Comparison of ENCODE assay signal across 8 cellular contexts in the genomic region with DNA sequence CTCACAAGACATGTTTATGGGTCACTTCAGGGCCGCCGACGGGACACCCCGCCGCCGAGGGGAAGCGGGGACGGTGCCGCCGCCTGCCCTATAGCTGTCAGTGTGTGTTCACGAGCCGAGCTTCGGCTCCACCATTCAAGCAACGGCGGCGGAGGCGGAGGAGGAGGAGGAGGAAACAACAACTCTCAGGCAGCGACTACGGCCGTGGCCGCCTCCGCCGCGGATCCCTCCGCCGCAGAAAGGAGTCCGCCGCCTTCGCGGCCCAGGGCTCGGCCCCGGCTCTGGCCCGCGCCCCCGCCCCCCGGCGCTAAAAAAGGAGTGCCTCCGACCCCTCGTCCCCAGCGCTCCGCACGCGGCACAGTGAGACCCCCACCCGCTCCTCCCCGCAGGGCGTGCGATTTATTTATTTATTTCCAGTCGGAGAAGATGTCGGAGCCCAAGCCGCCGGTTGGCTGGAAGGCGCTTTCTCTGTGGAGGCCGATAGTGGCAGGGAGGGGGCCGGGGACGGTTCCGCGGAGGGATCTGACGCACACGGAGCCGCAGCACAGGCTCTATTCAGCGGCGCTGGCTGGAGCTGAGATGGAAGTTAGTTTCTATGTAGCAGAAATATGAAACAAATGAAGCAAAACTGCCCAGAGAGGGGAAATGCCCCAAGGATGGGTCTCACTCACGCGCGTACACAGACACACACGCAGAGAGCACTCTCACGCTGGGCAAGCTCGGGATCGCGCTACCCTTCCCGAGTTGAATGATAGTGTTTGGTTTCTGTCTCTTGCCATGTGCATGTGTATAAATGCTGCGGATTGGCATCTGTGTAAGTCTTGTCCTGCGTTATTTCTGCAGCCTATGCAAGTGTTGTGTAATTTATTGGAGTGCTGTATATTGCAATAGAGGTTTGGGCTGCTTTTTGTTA. TPM values are rescaled to one million over a fixed set of nuclear protein-coding genes. Genes with fewer than 3 reads are reported as not detected.
DNase-seq lines count a peak whose midpoint lies in the region; ATAC-seq and TF ChIP-seq lines count a peak whose summit lies in the region.

A gene (minus strand): TSS at position 198 of the 913 bp plus-strand sequence. CDS start 186 bp downstream, at position 12.

- H2AFZ ChIP-seq in PC-9 = peak within 1 kb of the TSS; percentile 96

- H3K4me3 ChIP-seq in PC-9 (peak within 1 kb of the TSS; percentile 89), mucosa of stomach (ENCODE audit: low read length) (peak within 1 kb of the TSS; percentile 92)

- DNase-seq in DMS53 treated with DMSO at 0.1 percent for 48 hours (lab: John Stamatoyannopoulos, UW; ENCODE audit: unreplicated experiment) (peak; percentile 75), KBM-7 (peak; percentile 97), PC-9 (peak; percentile 71 to 89), erythroblast (lab: John Stamatoyannopoulos, UW) (peak; percentile 97 to 98)
- DNase-seq in activated T-cell treated with anti-CD3 and anti-CD28 coated beads, Interleukin-2, amount 50 U/mL, for 1 hour = peak; percentile 93
- peak; percentile 92 for DNase-seq in stimulated activated CD8-positive, alpha-beta memory T cell treated with anti-CD3 and anti-CD28 coated beads, Interleukin-4, amount 100 ng/mL, for 48 hours

- peak within 1 kb of the TSS; percentile 90 for H3K4me2 ChIP-seq in PC-9

- peak within 1 kb of the TSS; percentile 96 for H3K9ac ChIP-seq in mucosa of stomach (ENCODE audit: low read length)

- H3K27me3 ChIP-seq in PC-9 (ENCODE audit: insufficient read depth, low read depth) = no peaks in the 10 kb centered on the region
- H3K27me3 ChIP-seq in mucosa of stomach (ENCODE audit: control insufficient read depth, insufficient read depth, low read length) = no peaks in the 10 kb centered on the region

- H3K9me2 ChIP-seq in PC-9 (ENCODE audit: insufficient read depth) = no peaks in the 10 kb centered on the region

- no peak for TF ChIP-seq CTCF in PC-9 (conservative IDR thresholded peaks at IDR 0.05)

- in situ Hi-C loops in KBM-7 (cut with MboI; ENCODE audit: low pct_unique_long_range_greater_than_20kb, low sequenced_read_pairs) = no loop called here

- intact Hi-C loops in PC-9 (cut with micrococcal nuclease; ENCODE audit: unreplicated experiment) = loop anchor here (2.0 to 10.0 kb wide), 7 partner anchors 89 to 736 kb away; a partner anchor contains a TSS

- peaks cover 5% of the 10 kb centered on the region; the same call in 1 of the 2 replicates for H4K20me1 ChIP-seq in PC-9 (ENCODE audit: insufficient read depth)

- ATAC-seq in GM21723 (IDR thresholded peaks at IDR 0.05; ENCODE audit: unreplicated experiment) = peak; percentile 78

- CTCF ChIA-PET in PC-9 (lab: Charles Lee) = no interaction called here

- 0 out of 2 replicates have a peak, but pooled peaks cover 4% of the 10 kb centered on the region for H3F3A ChIP-seq in PC-9 (ENCODE audit: insufficient read depth, low read depth)

- peak; percentile 91 for TF ChIP-seq POLR2A in erythroblast (IDR thresholded peaks at IDR 0.05; ENCODE audit: low read length)

- H3K79me2 ChIP-seq in PC-9 (ENCODE audit: low read depth) = peaks cover 35% of the 10 kb centered on the region

- peak within 1 kb of the TSS; percentile 69 for H3K27ac ChIP-seq in PC-9

- peaks cover 6% of the 10 kb centered on the region; the same call in 1 of the 2 replicates for H3K36me3 ChIP-seq in PC-9 (ENCODE audit: low read depth)
- H3K36me3 ChIP-seq in mucosa of stomach (ENCODE audit: control insufficient read depth, insufficient read depth, low read length) = no peaks in the 10 kb centered on the region

- BruUV-seq in PC-9 (replicated peaks; lab: Mats Ljungman, UMichigan) = TSS peak; percentile 70

- H3K4me1 ChIP-seq in PC-9 (replicated peaks; ENCODE audit: insufficient read depth) (peaks cover 22% of the 10 kb centered on the region; the same call in 1 of the 2 replicates), mucosa of stomach (ENCODE audit: control insufficient read depth, insufficient read depth, low read length) (peaks cover 12% of the 10 kb centered on the region)

- H3K9me3 ChIP-seq in PC-9 (ENCODE audit: insufficient read depth, low read depth) (no peaks in the 10 kb centered on the region), mucosa of stomach (ENCODE audit: control insufficient read depth, low read length) (no peaks in the 10 kb centered on the region)

- POLR2A ChIA-PET in PC-9 (lab: Charles Lee; ENCODE audit: unreplicated experiment) = interaction anchor here (0.5 to 0.7 kb wide), 2 partner anchors 458 to 567 kb away, joined by 3 to 4 read pairs; no protein-coding TSS in a partner anchor

RNA-seq across cellular contexts. Expression of the gene that starts here (rescaled TPM):
- total RNA-seq in PC-9 (2021) = 20.6 and 29.0 TPM in 2 replicates

Comparison
In these comparisons a context has a peak if more than half of its experiments do, and no peak if none do; other contexts are left out.
1. Peak in every context shown above with its lines: DNase-seq, ATAC-seq, H3K4me3 ChIP-seq and H3K27ac ChIP-seq.